ENCODE assay signal across 18 cellular contexts in the genomic region with DNA sequence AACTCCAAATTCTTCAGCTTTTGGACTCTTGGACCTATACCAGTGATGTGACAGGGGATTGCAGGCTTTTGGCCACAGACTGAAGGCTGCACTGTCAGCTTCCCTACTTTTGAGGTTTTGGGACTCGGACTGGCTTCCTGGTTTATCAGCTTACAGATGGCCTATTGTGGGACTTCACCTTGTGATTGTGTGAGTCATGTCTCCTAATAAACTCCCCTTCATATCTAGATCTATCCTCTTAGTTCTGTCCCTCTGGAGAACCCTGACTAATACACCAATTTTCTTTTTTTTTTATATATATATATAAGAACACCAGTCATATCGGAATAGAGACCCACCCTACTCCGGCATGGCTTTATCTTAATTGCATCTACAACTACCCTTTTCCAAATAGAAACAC.
DNase-seq lines count a peak whose midpoint lies in the region; ATAC-seq, FAIRE-seq and TF ChIP-seq lines count a peak whose summit lies in the region.
"Had no signal": no experiment of that assay in that cellular context is flagged by ENCODE, and none has a peak within 500 bp of the region (broad histone marks: within the 10 kb centered on the region; RNA-seq: fewer than 3 reads in every experiment).

No MANE protein-coding gene starts in this region.

- BruUV-seq in PC-3 (replicated peaks; lab: Mats Ljungman, UMichigan) = no TSS peak
- BruUV-seq in K562 (replicated peaks; lab: Mats Ljungman, UMichigan) = no TSS peak

- H3K27me3 Mint-ChIP-seq in HFFc6 (ENCODE audit: insufficient read depth) = peaks cover 3% of the 10 kb centered on the region; the same call in 1 of the 2 replicates
- no peaks in the 10 kb centered on the region for H3K27me3 Mint-ChIP-seq in activated T-cell treated with anti-CD3 and anti-CD28 coated beads, Interleukin-2, amount 50 U/mL, for 72 hours (ENCODE audit: low read depth)
- H3K27me3 Mint-ChIP-seq: CD8-positive, alpha-beta memory T cell had no signal

- no peaks in the 10 kb centered on the region for H3K9me2 ChIP-seq in PC-3 (replicated peaks; ENCODE audit: low read length)

- H3K27ac Mint-ChIP-seq in HFFc6 = peak overlapping the region; percentile 53; the same call in 1 of the 2 replicates
- H3K27ac Mint-ChIP-seq in activated T-cell treated with anti-CD3 and anti-CD28 coated beads, Interleukin-2, amount 50 U/mL, for 72 hours = no peak overlapping the region
- H3K27ac Mint-ChIP-seq: CD8-positive, alpha-beta memory T cell had no signal

- H3K9me3 Mint-ChIP-seq in HFFc6 = no peaks in the 10 kb centered on the region
- H3K9me3 Mint-ChIP-seq in activated T-cell treated with anti-CD3 and anti-CD28 coated beads, Interleukin-2, amount 50 U/mL, for 72 hours = peaks cover 2 to 3% of the 10 kb centered on the region in 2 donors
- H3K9me3 Mint-ChIP-seq: CD8-positive, alpha-beta memory T cell had no signal

- TF ChIP-seq CTCF in HFFc6 (IDR thresholded peaks at IDR 0.05) (no peak), PC-3 (conservative IDR thresholded peaks at IDR 0.05; ENCODE audit: low read depth, low read length) (no peak), K562 (IDR thresholded peaks at IDR 0.05 in 2 of 3, conservative IDR thresholded peaks at IDR 0.05 in 1 of 3; ENCODE audit: insufficient read depth in 2 of 3, low read depth in 1 of 3, low read length in 3 of 3) (no peak), retinal pigment epithelial cell (conservative IDR thresholded peaks at IDR 0.05; ENCODE audit: low read depth, low read length) (no peak)

- H3K36me3 Mint-ChIP-seq in HFFc6 (ENCODE audit: low read depth) = no peaks in the 10 kb centered on the region; the same call in 1 of the 2 replicates
- no peaks in the 10 kb centered on the region for H3K36me3 Mint-ChIP-seq in activated T-cell treated with anti-CD3 and anti-CD28 coated beads, Interleukin-2, amount 50 U/mL, for 72 hours (ENCODE audit: insufficient read depth in 2 of 2)
- H3K36me3 Mint-ChIP-seq: CD8-positive, alpha-beta memory T cell had no signal

- no peaks in the 10 kb centered on the region for H3K27me3 ChIP-seq in PC-3 (ENCODE audit: low read length)
- H3K27me3 ChIP-seq in K562 (ENCODE audit: control insufficient read depth in 2 of 2, insufficient read depth in 2 of 2, low read length in 2 of 2) = no peaks in the 10 kb centered on the region
- H3K27me3 ChIP-seq: BLaER1 had no signal

- H3K36me3 ChIP-seq in PC-3 (ENCODE audit: low read depth, low read length) = no peaks in the 10 kb centered on the region
- no peaks in the 10 kb centered on the region for H3K36me3 ChIP-seq in K562 (ENCODE audit: control insufficient read depth, insufficient read depth, low read length)
- H3K36me3 ChIP-seq: BLaER1 had no signal

- TF ChIP-seq POLR2A in K562 (conservative IDR thresholded peaks at IDR 0.05) = no peak

- POLR2A ChIA-PET in PC-3 (lab: Charles Lee; ENCODE audit: unreplicated experiment) = no interaction called here
- POLR2A ChIA-PET in K562 (lab: Yijun Ruan, JAX) = no interaction called here

- H3K9me1 ChIP-seq in K562 (ENCODE audit: control insufficient read depth, insufficient read depth, low read length) = no peaks in the 10 kb centered on the region

- H4K20me1 ChIP-seq in PC-3 (ENCODE audit: low read length) (no peaks in the 10 kb centered on the region), K562 (replicated peaks; ENCODE audit: control insufficient read depth, insufficient read depth, low read length) (no peaks in the 10 kb centered on the region)
- H4K20me1 ChIP-seq: BLaER1 had no signal

- peak overlapping the region; percentile 98 for H3K27ac ChIP-seq in PC-3 (ENCODE audit: low read length)
- H3K27ac ChIP-seq in K562 (ENCODE audit: extremely low read depth, low read depth, low read length) = no peak overlapping the region
- H3K27ac ChIP-seq: BLaER1, HL-60 had no signal

- H2AFZ ChIP-seq in PC-3 (ENCODE audit: low read length) (peak overlapping the region; percentile 63; the same call in 1 of the 2 replicates), K562 (ENCODE audit: low read depth, low read length) (no peak overlapping the region)

- in situ Hi-C loops in K562 (cut with MboI) = no loop called here

- intact Hi-C loops in PC-3 (cut with micrococcal nuclease) (loop anchor here (2.0 kb wide), 2 partner anchors 26 to 44 kb away; no protein-coding TSS in a partner anchor), K562 (cut with micrococcal nuclease) (no loop called here), head of caudate nucleus (cut with DNase I) (no loop called here)

- H3K9ac ChIP-seq in PC-3 (ENCODE audit: low read length) (peak overlapping the region; percentile 69), K562 (ENCODE audit: insufficient read depth in 1 of 2, low read depth in 2 of 2, low read length in 2 of 2) (no peak overlapping the region)
- H3K9ac ChIP-seq: BLaER1 had no signal

- no peaks in the 10 kb centered on the region for H3F3A ChIP-seq in PC-3 (ENCODE audit: low read length, unreplicated experiment)

- TF ChIP-seq EP300 in K562 (IDR thresholded peaks at IDR 0.05; ENCODE audit: low read length) = no peak

- ATAC-seq in PC-3 (peak; percentile 78), K562 (no peak), GM21723 (IDR thresholded peaks at IDR 0.05; ENCODE audit: unreplicated experiment) (no peak)
- ATAC-seq in activated T-cell treated with anti-CD3 and anti-CD28 coated beads, Interleukin-2, amount 50 U/mL, for 72 hours (replicated peaks in 1 of 2) = no peak
- ATAC-seq: HCT116 had no signal

- CTCF ChIA-PET in PC-3 (lab: Charles Lee) = interaction anchor here (0.7 kb wide), 1 partner anchor 1586 kb away, joined by 4 read pairs; no protein-coding TSS in a partner anchor
- CTCF ChIA-PET in K562 (lab: Yijun Ruan, JAX; ENCODE audit: low intra/inter-chr PET ratio) = no interaction called here

- no peak for TF ChIP-seq RAD21 in K562 (CRISPR knock-in tag; conservative IDR thresholded peaks at IDR 0.05 in 1 of 2, IDR thresholded peaks at IDR 0.05 in 1 of 2)

- H3K79me2 ChIP-seq in PC-3 (ENCODE audit: low read length) = no peaks in the 10 kb centered on the region
- no peaks in the 10 kb centered on the region for H3K79me2 ChIP-seq in K562 (ENCODE audit: control insufficient read depth, insufficient read depth, low read length)

- H3K9me3 ChIP-seq in PC-3 (ENCODE audit: low read length) (no peaks in the 10 kb centered on the region), K562 (replicated peaks; ENCODE audit: control insufficient read depth, insufficient read depth, low read depth, low read length) (no peaks in the 10 kb centered on the region)
- H3K9me3 ChIP-seq: BLaER1 had no signal

- DNase-seq in HFFc6 (peak; percentile 45), PC-3 (peak; percentile 78), K562 (ENCODE audit: extremely low read depth in 1 of 4, low spot score in 3 of 4) (peak in 1 of 4 experiments; percentile 15), retinal pigment epithelial cell (ENCODE audit: low read depth) (peak; percentile 27), head of caudate nucleus (no peak)
- no peak for DNase-seq in activated T-cell treated with anti-CD3 and anti-CD28 coated beads, Interleukin-2, amount 50 U/mL, for 72 hours
- DNase-seq: CD8-positive, alpha-beta memory T cell; DMS 273 treated with DMSO at 0.1 percent for 48 hours; NCI-H1417 treated with DMSO at 0.1 percent for 48 hours; NCI-H2029 treated with DMSO at 0.1 percent for 48 hours; NCI-H510A; NCI-H82; SIG-M5; T-helper 1 cell had no signal

- FAIRE-seq in K562 (lab: Jason Lieb, UNC) = no peak

- H3K4me3 ChIP-seq in PC-3 (ENCODE audit: low read length) = no peak overlapping the region
- no peak overlapping the region for H3K4me3 ChIP-seq in K562
- no peak overlapping the region for H3K4me3 ChIP-seq in retinal pigment epithelial cell (ENCODE audit: low read length)
- H3K4me3 ChIP-seq: BLaER1 had no signal

- H3K4me1 Mint-ChIP-seq in HFFc6 (ENCODE audit: low read depth) = peaks cover 47% of the 10 kb centered on the region
- no peaks in the 10 kb centered on the region for H3K4me1 Mint-ChIP-seq in activated T-cell treated with anti-CD3 and anti-CD28 coated beads, Interleukin-2, amount 50 U/mL, for 72 hours (ENCODE audit: low read depth)
- H3K4me1 Mint-ChIP-seq: CD8-positive, alpha-beta memory T cell had no signal

- H3K4me2 ChIP-seq in PC-3 (ENCODE audit: low read length) (peak overlapping the region; percentile 55), K562 (ENCODE audit: insufficient read depth, low read length) (no peak overlapping the region)
- H3K4me2 ChIP-seq: BLaER1 had no signal

- H3K4me1 ChIP-seq in PC-3 (ENCODE audit: insufficient read depth, low read length) (peaks cover 44% of the 10 kb centered on the region), K562 (replicated peaks in 1 of 2; ENCODE audit: control insufficient read depth in 2 of 2, insufficient read depth in 2 of 2, low read length in 2 of 2) (no peaks in the 10 kb centered on the region)
- H3K4me1 ChIP-seq: BLaER1 had no signal

- 0% methylated on average over 3 of the region's 3 CpGs for WGBS in K562 (ENCODE audit: insufficient coverage, low coverage, missing lambda C conversion rate)

- peak overlapping the region; percentile 29; the same call in 1 of the 2 replicates for H3K4me3 Mint-ChIP-seq in HFFc6
- no peak overlapping the region for H3K4me3 Mint-ChIP-seq in activated T-cell treated with anti-CD3 and anti-CD28 coated beads, Interleukin-2, amount 50 U/mL, for 72 hours
- H3K4me3 Mint-ChIP-seq: CD8-positive, alpha-beta memory T cell had no signal

TF ChIP-seq in K562, 482 proteins besides CTCF, POLR2A, EP300 and RAD21 (continues in another document):
- TF ChIP-seq HNRNPUL1 (IDR thresholded peaks at IDR 0.05; ENCODE audit: low read length) = no peak
- TF ChIP-seq, protein P1, sequence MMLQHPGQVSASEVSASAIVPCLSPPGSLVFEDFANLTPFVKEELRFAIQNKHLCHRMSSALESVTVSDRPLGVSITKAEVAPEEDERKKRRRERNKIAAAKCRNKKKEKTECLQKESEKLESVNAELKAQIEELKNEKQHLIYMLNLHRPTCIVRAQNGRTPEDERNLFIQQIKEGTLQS (IDR thresholded peaks at IDR 0.05) = peak; percentile 20; the same call in 1 of the 2 replicates
- TF ChIP-seq, protein P1 (CRISPR knock-in tag; conservative IDR thresholded peaks at IDR 0.05) = no peak
- TF ChIP-seq CBX2 (IDR thresholded peaks at IDR 0.05; ENCODE audit: insufficient read depth, low read length, poor library complexity, severe bottlenecking) = no peak
- no peak for TF ChIP-seq RBM34 (IDR thresholded peaks at IDR 0.05; ENCODE audit: borderline replicate concordance, insufficient read depth, low read length)
- TF ChIP-seq ZNF766 (CRISPR knock-in tag; conservative IDR thresholded peaks at IDR 0.05) = 0 out of 2 replicates have a peak, but pooled peaks have one; percentile 41
- TF ChIP-seq FOSL1 (tag; conservative IDR thresholded peaks at IDR 0.05) = peak; percentile 90
- peak; percentile 19; the same call in 1 of the 2 replicates for TF ChIP-seq TCF3 (CRISPR knock-in tag; IDR thresholded peaks at IDR 0.05)
- peak; percentile 48; the same call in 1 of the 2 replicates for TF ChIP-seq JUND (IDR thresholded peaks at IDR 0.05; ENCODE audit: borderline replicate concordance, low read depth, low read length)
- peak; percentile 18; the same call in 1 of the 3 replicates for TF ChIP-seq JUND (tag; IDR thresholded peaks at IDR 0.05; ENCODE audit: borderline replicate concordance, low read depth, low read length)

Comparison
In these comparisons a context has a peak if more than half of its experiments do, and no peak if none do; other contexts are left out.
1. DNase-seq: peak in HFFc6 (single experiment), PC-3 (single experiment) and retinal pigment epithelial cell (single experiment); none in head of caudate nucleus (0 of 42) and activated T-cell treated with anti-CD3 and anti-CD28 coated beads, Interleukin-2, amount 50 U/mL, for 72 hours (0 of 2).